8 cellular contexts compared by ENCODE assay signal in the genomic region with DNA sequence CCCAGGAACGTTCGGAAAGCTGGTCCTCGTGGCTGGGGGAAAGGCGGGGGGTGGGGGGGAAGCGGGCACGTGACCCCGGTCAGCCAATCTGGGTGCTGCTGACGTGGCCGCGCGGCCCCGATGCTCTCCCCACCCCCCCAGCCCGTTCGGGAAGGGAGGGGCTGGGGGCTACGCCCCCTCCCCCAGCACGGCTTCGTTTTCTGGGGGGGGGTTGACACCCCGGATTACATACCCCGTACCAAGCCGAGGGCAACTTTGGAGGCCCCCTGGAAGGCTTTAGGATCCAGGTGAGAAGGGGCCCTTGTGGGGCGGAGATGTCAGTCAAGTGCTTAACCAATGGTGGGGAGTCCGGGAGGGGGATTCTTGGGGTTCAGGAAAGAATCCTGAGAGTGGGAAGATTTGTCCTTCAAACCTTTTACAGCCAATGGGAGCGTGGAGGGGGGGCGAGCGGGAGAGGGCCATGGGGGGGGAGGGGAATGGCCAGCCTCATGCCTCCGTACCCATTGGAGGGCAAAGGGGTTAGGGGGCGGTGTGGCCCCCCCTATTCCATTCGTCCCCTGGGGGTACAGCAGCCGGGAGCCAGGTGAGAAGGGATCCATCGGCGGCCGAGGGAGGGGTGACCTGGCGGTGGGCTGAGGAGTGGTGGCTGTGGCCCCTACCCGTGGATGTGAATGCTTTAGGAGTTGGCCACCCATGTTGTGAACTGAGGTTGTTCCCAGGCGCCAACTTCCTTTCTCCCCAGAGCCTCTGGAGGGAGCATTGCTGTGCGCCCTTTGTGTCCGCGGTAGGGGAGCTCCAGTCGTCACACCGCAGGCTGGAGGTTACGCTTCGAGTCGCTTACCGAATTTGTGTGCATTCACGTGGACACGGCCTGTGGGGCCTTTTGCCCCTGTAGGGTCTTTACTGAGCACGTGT. TPM values are rescaled to one million over a fixed set of nuclear protein-coding genes. Genes with fewer than 3 reads are reported as not detected.
A peak's percentile ranks its signal among the peaks of the same experiment; 100 is the strongest.
DNase-seq lines count a peak whose midpoint lies in the region; ATAC-seq and TF ChIP-seq lines count a peak whose summit lies in the region.

No MANE protein-coding gene starts in this region.

- H3K27me3 ChIP-seq in osteoblast (ENCODE audit: insufficient read depth, low read length) (no peaks in the 10 kb centered on the region), upper lobe of right lung (no peaks in the 10 kb centered on the region)

- H2AFZ ChIP-seq in osteoblast (ENCODE audit: low read length) = peak overlapping the region; percentile 93

- H3K4me3 ChIP-seq in osteoblast (ENCODE audit: insufficient read depth, low read length) (peak overlapping the region; percentile 95), upper lobe of right lung (peak overlapping the region; percentile 74)

- H3K27ac Mint-ChIP-seq in activated naive CD8-positive, alpha-beta T cell treated with anti-CD3 and anti-CD28 coated beads, Interleukin-2, amount 10 ng/mL, durations not matched to agents 7 days and 5 days = peak overlapping the region; percentile 84

- peaks cover 54% of the 10 kb centered on the region for H3K79me2 ChIP-seq in osteoblast (ENCODE audit: insufficient read depth, low read length)

- H3K36me3 ChIP-seq in osteoblast (ENCODE audit: insufficient read depth, low read length) (peaks cover 18% of the 10 kb centered on the region), upper lobe of right lung (peaks cover 14% of the 10 kb centered on the region)

- H3K27me3 Mint-ChIP-seq in activated naive CD8-positive, alpha-beta T cell treated with anti-CD3 and anti-CD28 coated beads, Interleukin-2, amount 10 ng/mL, durations not matched to agents 7 days and 5 days = no peaks in the 10 kb centered on the region

- TF ChIP-seq CTCF in AG09319 (IDR thresholded peaks at IDR 0.05; ENCODE audit: low read depth, low read length) (peak; percentile 16), osteoblast (IDR thresholded peaks at IDR 0.05; ENCODE audit: extremely low read depth, low read depth, low read length) (peak; percentile 38), upper lobe of right lung (IDR thresholded peaks at IDR 0.05) (peak; percentile 9)

- H3K27ac ChIP-seq in osteoblast (ENCODE audit: low read depth, low read length) = peak overlapping the region; percentile 100
- peak overlapping the region; percentile 99 for H3K27ac ChIP-seq in upper lobe of right lung

- no peaks in the 10 kb centered on the region for H3K9me3 Mint-ChIP-seq in activated naive CD8-positive, alpha-beta T cell treated with anti-CD3 and anti-CD28 coated beads, Interleukin-2, amount 10 ng/mL, durations not matched to agents 7 days and 5 days

- peak overlapping the region; percentile 89 for H3K4me3 Mint-ChIP-seq in activated naive CD8-positive, alpha-beta T cell treated with anti-CD3 and anti-CD28 coated beads, Interleukin-2, amount 10 ng/mL, durations not matched to agents 7 days and 5 days

- ATAC-seq in GM19023 (IDR thresholded peaks at IDR 0.05; ENCODE audit: unreplicated experiment) = peak; percentile 1
- peak; percentile 2 for ATAC-seq in SK-N-SH treated with all-trans-retinoic acid at 6 μM for 48 hours
- peak; percentile 8 for ATAC-seq in activated naive CD8-positive, alpha-beta T cell treated with anti-CD3 and anti-CD28 coated beads, Interleukin-2, amount 10 ng/mL, durations not matched to agents 7 days and 5 days (ENCODE audit: low read depth)
- ATAC-seq in Right ventricle myocardium inferior = peak; percentile 33
- peak; percentile 49 for ATAC-seq in upper lobe of right lung

- intact Hi-C loops in Right ventricle myocardium inferior (cut with DNase I) (loop anchor here (5.0 kb wide), 1 partner anchor 37 kb away; no protein-coding TSS in a partner anchor), upper lobe of right lung (cut with DNase I) (no loop called here)

- H3K36me3 Mint-ChIP-seq in activated naive CD8-positive, alpha-beta T cell treated with anti-CD3 and anti-CD28 coated beads, Interleukin-2, amount 10 ng/mL, durations not matched to agents 7 days and 5 days = peaks cover 39% of the 10 kb centered on the region

- POLR2A ChIA-PET in activated naive CD8-positive, alpha-beta T cell treated with anti-CD3 and anti-CD28 coated beads, Interleukin-2, amount 10 ng/mL, durations not matched to agents 7 days and 5 days (lab: Charles Lee) = interaction anchor here (1.0 to 12.7 kb wide), 12 partner anchors 12 to 773 kb away, joined by 3 to 323 read pairs (median 23); partner anchors contain the start of genes B3GALT4, HLA-DMA, HLA-DMB and PSMB8

- H3K4me1 Mint-ChIP-seq in activated naive CD8-positive, alpha-beta T cell treated with anti-CD3 and anti-CD28 coated beads, Interleukin-2, amount 10 ng/mL, durations not matched to agents 7 days and 5 days = peaks cover 30% of the 10 kb centered on the region

- peaks cover 20% of the 10 kb centered on the region for H4K20me1 ChIP-seq in osteoblast (ENCODE audit: insufficient read depth, low read length)

- H3K4me2 ChIP-seq in osteoblast (ENCODE audit: insufficient read depth, low read length) = peak overlapping the region; percentile 100

- H3K4me1 ChIP-seq in osteoblast (ENCODE audit: insufficient read depth, low read length) = peaks cover 29% of the 10 kb centered on the region
- peaks cover 17% of the 10 kb centered on the region for H3K4me1 ChIP-seq in upper lobe of right lung

- peak; percentile 63 for DNase-seq in AG09319 (ENCODE audit: extremely low read depth, low read depth)
- DNase-seq in Kasumi-1 (lab: John Stamatoyannopoulos, UW) = peak; percentile 85 to 86
- DNase-seq in activated naive CD8-positive, alpha-beta T cell treated with anti-CD3 and anti-CD28 coated beads, Interleukin-2, amount 10 ng/mL, durations not matched to agents 7 days and 5 days = peak; percentile 74
- peak; percentile 90 for DNase-seq in Right ventricle myocardium inferior (ENCODE audit: missing footprints)
- DNase-seq in osteoblast (ENCODE audit: insufficient read length, low spot score, missing footprints) = peak; percentile 94
- peak; percentile 92 for DNase-seq in upper lobe of right lung

- H3K9me3 ChIP-seq in osteoblast (ENCODE audit: low read depth, low read length) (no peaks in the 10 kb centered on the region), upper lobe of right lung (no peaks in the 10 kb centered on the region)

TF ChIP-seq in SK-N-SH treated with all-trans-retinoic acid at 6 μM for 48 hours, 23 proteins besides CTCF, POLR2A, EP300 and RAD21 (continues in another document):
- TF ChIP-seq RARB (CRISPR knock-in tag; IDR thresholded peaks at IDR 0.05) = no peak
- TF ChIP-seq GLIS3 (CRISPR knock-in tag; IDR thresholded peaks at IDR 0.05) = no peak
- TF ChIP-seq ISL1 (CRISPR knock-in tag; IDR thresholded peaks at IDR 0.05) = no peak
- no peak for TF ChIP-seq SNAI2 (CRISPR knock-in tag; IDR thresholded peaks at IDR 0.05)
- no peak for TF ChIP-seq TCF4 (CRISPR knock-in tag; IDR thresholded peaks at IDR 0.05; ENCODE audit: borderline replicate concordance)
- peak; percentile 58; the same call in 1 of the 2 replicates for TF ChIP-seq ZFP3 (CRISPR knock-in tag; IDR thresholded peaks at IDR 0.05)
- no peak for TF ChIP-seq ARNTL (CRISPR knock-in tag; IDR thresholded peaks at IDR 0.05; ENCODE audit: borderline replicate concordance, low read depth)
- TF ChIP-seq, protein P1, sequence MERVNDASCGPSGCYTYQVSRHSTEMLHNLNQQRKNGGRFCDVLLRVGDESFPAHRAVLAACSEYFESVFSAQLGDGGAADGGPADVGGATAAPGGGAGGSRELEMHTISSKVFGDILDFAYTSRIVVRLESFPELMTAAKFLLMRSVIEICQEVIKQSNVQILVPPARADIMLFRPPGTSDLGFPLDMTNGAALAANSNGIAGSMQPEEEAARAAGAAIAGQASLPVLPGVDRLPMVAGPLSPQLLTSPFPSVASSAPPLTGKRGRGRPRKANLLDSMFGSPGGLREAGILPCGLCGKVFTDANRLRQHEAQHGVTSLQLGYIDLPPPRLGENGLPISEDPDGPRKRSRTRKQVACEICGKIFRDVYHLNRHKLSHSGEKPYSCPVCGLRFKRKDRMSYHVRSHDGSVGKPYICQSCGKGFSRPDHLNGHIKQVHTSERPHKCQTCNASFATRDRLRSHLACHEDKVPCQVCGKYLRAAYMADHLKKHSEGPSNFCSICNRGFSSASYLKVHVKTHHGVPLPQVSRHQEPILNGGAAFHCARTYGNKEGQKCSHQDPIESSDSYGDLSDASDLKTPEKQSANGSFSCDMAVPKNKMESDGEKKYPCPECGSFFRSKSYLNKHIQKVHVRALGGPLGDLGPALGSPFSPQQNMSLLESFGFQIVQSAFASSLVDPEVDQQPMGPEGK (CRISPR knock-in tag; IDR thresholded peaks at IDR 0.05; ENCODE audit: borderline replicate concordance) = peak; percentile 100
- TF ChIP-seq ZNF565 (CRISPR knock-in tag; conservative IDR thresholded peaks at IDR 0.05; ENCODE audit: low read depth) = no peak
- TF ChIP-seq ZFP30 (CRISPR knock-in tag; IDR thresholded peaks at IDR 0.05) = no peak

RNA-seq across cellular contexts. Expression of gene BRD2, which starts 0.6 kb away (rescaled TPM):
- total RNA-seq in activated naive CD8-positive, alpha-beta T cell treated with anti-CD3 and anti-CD28 coated beads, Interleukin-2, amount 10 ng/mL, durations not matched to agents 7 days and 5 days = 100 to 1,000 TPM; 365 to 371 TPM
- total RNA-seq in Right ventricle myocardium inferior = 64.1 TPM
- 116 and 119 TPM in 2 replicates for total RNA-seq in osteoblast
- total RNA-seq in upper lobe of right lung = 155 TPM

RNA-seq across cellular contexts. Expression of gene HLA-DMA, which starts 16.1 kb away (rescaled TPM):
- total RNA-seq in activated naive CD8-positive, alpha-beta T cell treated with anti-CD3 and anti-CD28 coated beads, Interleukin-2, amount 10 ng/mL, durations not matched to agents 7 days and 5 days = 10 to 100 TPM; 32.1 to 36.1 TPM
- total RNA-seq in Right ventricle myocardium inferior (19.7 TPM), osteoblast (9.0 and 20.0 TPM in 2 replicates), upper lobe of right lung (197 TPM)

RNA-seq across cellular contexts. Expression of gene HLA-DMB, which starts 28.2 kb away (rescaled TPM):
- 10 to 100 TPM; 14.0 to 14.7 TPM for total RNA-seq in activated naive CD8-positive, alpha-beta T cell treated with anti-CD3 and anti-CD28 coated beads, Interleukin-2, amount 10 ng/mL, durations not matched to agents 7 days and 5 days
- total RNA-seq in Right ventricle myocardium inferior (8.8 TPM), osteoblast (2.2 and 8.3 TPM in 2 replicates), upper lobe of right lung (140 TPM)

RNA-seq across cellular contexts. Expression of gene HLA-DOA, which starts 40.4 kb away (rescaled TPM):
- 1 to 10 TPM; 7.5 to 8.3 TPM for total RNA-seq in activated naive CD8-positive, alpha-beta T cell treated with anti-CD3 and anti-CD28 coated beads, Interleukin-2, amount 10 ng/mL, durations not matched to agents 7 days and 5 days
- 1.5 TPM for total RNA-seq in Right ventricle myocardium inferior
- total RNA-seq in osteoblast = under 0.01 and 2.4 TPM in 2 replicates
- total RNA-seq in upper lobe of right lung = 25.2 TPM

Comparison
In these comparisons a context has a peak if more than half of its experiments do, and no peak if none do; other contexts are left out.
1. Peak in every context shown above with its lines: DNase-seq, ATAC-seq, H3K4me3 ChIP-seq and H3K27ac ChIP-seq.